ENCODE assay signal across 2 cellular contexts in genomic region chr16:85688586-85689284, GRCh38.
A peak's percentile ranks its signal among the peaks of the same experiment; 100 is the strongest.
TF ChIP-seq lines count a peak whose summit lies in the region.

GINS2 (minus strand) TSS chr16:85688954; CDS start chr16:85688898, 56 bp downstream.

TF ChIP-seq in IMR-90, 13 proteins besides CTCF, POLR2A, EP300 and RAD21 (continued from another document):
- TF ChIP-seq ELK1 (IDR thresholded peaks at IDR 0.05; ENCODE audit: borderline replicate concordance, low read depth, low read length) (no peak), USF2 (IDR thresholded peaks at IDR 0.05; ENCODE audit: low read depth, low read length) (no peak), MAZ (IDR thresholded peaks at IDR 0.05; ENCODE audit: borderline replicate concordance, low read depth, low read length) (peak; percentile 69; the same call in 1 of the 2 replicates), RFX5 (IDR thresholded peaks at IDR 0.05; ENCODE audit: low read depth, low read length) (no peak), CHD1 (IDR thresholded peaks at IDR 0.05; ENCODE audit: low read depth, low read length) (no peak)

TF ChIP-seq in PFSK-1, 5 proteins besides CTCF, POLR2A, EP300 and RAD21 (continued from another document):
- TF ChIP-seq REST (IDR thresholded peaks at IDR 0.05; ENCODE audit: insufficient read depth in 1 of 2, low read depth in 2 of 2, low read length in 2 of 2), result no peak
